15 cellular contexts compared by ENCODE assay signal in the genomic region with DNA sequence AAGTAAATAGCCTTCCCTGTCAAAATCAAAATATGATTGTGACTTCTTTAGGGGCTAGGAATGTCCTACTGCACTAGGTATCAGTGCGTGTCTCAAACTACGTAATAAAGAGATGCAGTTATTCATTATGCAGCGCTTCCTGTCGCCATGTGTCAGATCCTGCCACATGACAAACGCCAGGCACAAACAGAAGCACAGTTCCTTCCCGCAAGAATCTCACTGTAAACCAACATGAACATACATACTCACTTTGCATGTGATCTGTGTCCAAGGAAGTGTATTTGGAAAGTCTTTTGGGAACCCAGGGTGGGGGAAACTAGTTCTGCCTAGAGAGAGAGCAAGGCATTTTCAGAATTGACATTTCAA.
A peak's percentile ranks its signal among the peaks of the same experiment; 100 is the strongest.
DNase-seq lines count a peak whose midpoint lies in the region; ATAC-seq and TF ChIP-seq lines count a peak whose summit lies in the region.
"Had no signal": no experiment of that assay in that cellular context is flagged by ENCODE, and none has a peak within 500 bp of the region (broad histone marks: within the 10 kb centered on the region; RNA-seq: fewer than 3 reads in every experiment).

No MANE protein-coding gene starts in this region.

- H3K4me3 ChIP-seq in BE2C (ENCODE audit: low read depth, low read length) (peak overlapping the region; percentile 19), GM23248 (peak overlapping the region; percentile 55)
- H3K4me3 ChIP-seq: HAP-1 had no signal

- H3K27me3 ChIP-seq in BE2C (no peaks in the 10 kb centered on the region), GM23248 (replicated peaks; ENCODE audit: insufficient read depth) (no peaks in the 10 kb centered on the region)

- DNase-seq in BE2C (peak; percentile 31), GM23248 (peak; percentile 72), foreskin melanocyte (peak; percentile 78), NCI-H510A treated with DMSO at 0.1 percent for 48 hours (lab: John Stamatoyannopoulos, UW) (no peak), UCSD-AML1 (lab: John Stamatoyannopoulos, UW; ENCODE audit: unreplicated experiment) (no peak), NCI-H128 (lab: John Stamatoyannopoulos, UW; ENCODE audit: unreplicated experiment) (no peak)
- no peak for DNase-seq in activated T-cell treated with anti-CD3 and anti-CD28 coated beads, Interleukin-2, amount 50 U/mL, for 24 hours
- DNase-seq: C1 segment of cervical spinal cord, GDM1 had no signal

- peak overlapping the region; percentile 92 for H3K27ac Mint-ChIP-seq in activated T-cell treated with anti-CD3 and anti-CD28 coated beads, Interleukin-2, amount 50 U/mL, for 24 hours
- H3K27ac Mint-ChIP-seq: mesothelial cell of epicardium, progenitor cell of endocrine pancreas had no signal

- H3K36me3 ChIP-seq in BE2C (no peaks in the 10 kb centered on the region), GM23248 (ENCODE audit: low read depth) (no peaks in the 10 kb centered on the region)
- H3K36me3 ChIP-seq: HAP-1 had no signal

- peak overlapping the region; percentile 78 for H3K4me2 ChIP-seq in GM23248 (ENCODE audit: unreplicated experiment)

- no peaks in the 10 kb centered on the region for H4K20me1 ChIP-seq in GM23248 (ENCODE audit: insufficient read depth)

- no peaks in the 10 kb centered on the region for H3K9me3 Mint-ChIP-seq in activated T-cell treated with anti-CD3 and anti-CD28 coated beads, Interleukin-2, amount 50 U/mL, for 24 hours
- H3K9me3 Mint-ChIP-seq: mesothelial cell of epicardium had no signal

- peaks cover 17% of the 10 kb centered on the region; the same call in 1 of the 2 replicates for H3F3A ChIP-seq in GM23248 (ENCODE audit: insufficient read depth)

- no peaks in the 10 kb centered on the region for H3K36me3 Mint-ChIP-seq in activated T-cell treated with anti-CD3 and anti-CD28 coated beads, Interleukin-2, amount 50 U/mL, for 24 hours (ENCODE audit: low read depth)
- H3K36me3 Mint-ChIP-seq: mesothelial cell of epicardium had no signal

- no peak for ATAC-seq in HG02973 (IDR thresholded peaks at IDR 0.05; ENCODE audit: unreplicated experiment)
- ATAC-seq: Panc1 had no signal

- no peaks in the 10 kb centered on the region for H3K27me3 Mint-ChIP-seq in activated T-cell treated with anti-CD3 and anti-CD28 coated beads, Interleukin-2, amount 50 U/mL, for 24 hours

- no peaks in the 10 kb centered on the region for H3K9me2 ChIP-seq in GM23248 (ENCODE audit: insufficient read depth)

- H3K27ac ChIP-seq in GM23248: peak overlapping the region; percentile 78
- H3K27ac ChIP-seq: epithelial cell of prostate had no signal

- no peaks in the 10 kb centered on the region for H3K79me2 ChIP-seq in GM23248 (ENCODE audit: insufficient read depth)

- 3 to 5% methylated on average over 6 of the region's 6 CpGs for WGBS in GM23248 (ENCODE audit: low coverage in 1 of 2, low lambda C conversion rate in 2 of 2, missing lambda C conversion rate in 2 of 2), 2 experiments

- in situ Hi-C loops in GM23248 (cut with MboI): no loop called here

- H3K9ac ChIP-seq in GM23248: peak overlapping the region; percentile 35

- peak overlapping the region; percentile 60 for H2AFZ ChIP-seq in GM23248

- H3K4me3 Mint-ChIP-seq in activated T-cell treated with anti-CD3 and anti-CD28 coated beads, Interleukin-2, amount 50 U/mL, for 24 hours: peak overlapping the region; percentile 53
- H3K4me3 Mint-ChIP-seq: mesothelial cell of epicardium had no signal

- TF ChIP-seq CTCF in BE2C (IDR thresholded peaks at IDR 0.05; ENCODE audit: low read depth, low read length): no peak

- H3K4me1 Mint-ChIP-seq in activated T-cell treated with anti-CD3 and anti-CD28 coated beads, Interleukin-2, amount 50 U/mL, for 24 hours (ENCODE audit: low read depth): peaks cover 60% of the 10 kb centered on the region

- H3K9me3 ChIP-seq in BE2C (no peaks in the 10 kb centered on the region), GM23248 (ENCODE audit: low read depth) (no peaks in the 10 kb centered on the region)
- H3K9me3 ChIP-seq: HAP-1 had no signal

- H3K4me1 ChIP-seq in BE2C (peaks cover 8% of the 10 kb centered on the region), GM23248 (ENCODE audit: insufficient read depth) (peaks cover 22% of the 10 kb centered on the region)
- H3K4me1 ChIP-seq: HAP-1 had no signal

Comparison
In these comparisons a context has a peak if more than half of its experiments do, and no peak if none do; other contexts are left out.
1. DNase-seq: peak in BE2C (single experiment), GM23248 (single experiment) and foreskin melanocyte (single experiment); none in activated T-cell treated with anti-CD3 and anti-CD28 coated beads, Interleukin-2, amount 50 U/mL, for 24 hours (single experiment), NCI-H510A treated with DMSO at 0.1 percent for 48 hours (single experiment), UCSD-AML1 (single experiment) and NCI-H128 (single experiment).